18 cellular contexts compared by ENCODE assay signal in the genomic region with DNA sequence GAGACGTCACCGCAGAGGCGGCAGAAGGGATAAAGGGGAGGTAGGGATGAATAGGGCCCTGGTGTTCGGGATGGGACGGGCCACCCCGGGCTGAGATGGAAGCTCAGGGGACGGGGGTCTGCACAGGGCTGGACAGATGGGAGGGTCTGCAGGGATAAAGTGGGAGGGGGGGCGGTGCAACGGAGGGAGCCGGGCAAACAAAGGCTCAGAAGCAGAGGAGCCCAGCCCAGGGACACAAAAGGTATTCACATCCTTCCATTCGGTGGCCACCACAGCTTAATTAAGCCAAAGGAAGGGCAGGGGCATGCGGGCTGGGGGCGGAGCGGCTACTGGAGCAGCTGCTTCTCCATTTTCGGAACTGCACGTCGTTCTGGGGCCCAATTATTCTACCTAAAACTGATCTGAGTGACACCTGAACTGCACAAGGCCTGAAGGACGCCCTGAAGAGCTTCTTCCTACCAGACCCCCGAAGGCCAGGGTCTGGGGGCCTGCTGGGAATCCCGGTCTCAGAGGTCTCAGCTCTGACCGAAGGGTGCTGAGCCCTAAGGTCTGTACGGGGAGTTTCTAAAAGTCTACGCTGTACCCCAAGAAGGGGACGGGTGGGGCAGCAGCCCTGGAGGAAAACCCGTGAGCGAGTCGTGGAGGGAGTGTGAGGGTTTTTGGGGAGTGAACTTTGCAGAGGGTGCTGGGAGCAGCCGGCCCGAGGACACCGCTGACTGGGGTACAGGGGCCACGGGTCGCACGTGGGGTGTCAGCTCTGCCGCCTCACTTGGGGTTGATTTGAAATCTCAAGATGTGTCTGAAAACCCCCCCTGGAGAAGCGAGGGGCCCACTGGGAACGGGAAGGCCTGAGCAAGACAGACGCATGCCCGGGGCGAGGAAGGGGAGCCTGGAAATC.
"Had no signal": no experiment of that assay in that cellular context is flagged by ENCODE, and none has a peak within 500 bp of the region (broad histone marks: within the 10 kb centered on the region; RNA-seq: fewer than 3 reads in every experiment).

No MANE protein-coding gene starts in this region.

- ATAC-seq: heart left ventricle; lower lobe of right lung; psoas muscle; stimulated activated naive CD8-positive, alpha-beta T cell treated with anti-CD3 and anti-CD28 coated beads, Interleukin-15, amount 100 ng/mL, for 72 hours had no signal

- H3K36me3 ChIP-seq: breast epithelium, heart left ventricle, lower lobe of right lung, thoracic aorta, uterus had no signal

- H3K27ac Mint-ChIP-seq: activated naive CD8-positive, alpha-beta T cell treated with anti-CD3 and anti-CD28 coated beads for 36 hours; activated T-cell treated with anti-CD3 and anti-CD28 coated beads, Interleukin-2, amount 50 U/mL, for 24 hours; stimulated activated naive CD8-positive, alpha-beta T cell treated with anti-CD3 and anti-CD28 coated beads, Interleukin-15, amount 100 ng/mL, for 72 hours; T-helper 1 cell treated with Interleukin-12 subunit alpha and Interleukin-12 subunit beta and Interleukin-4 antibody, amounts not matched to agents 30 μg/mL and 1 μg/mL, for 36 hours had no signal

- H3K4me3 Mint-ChIP-seq: activated naive CD8-positive, alpha-beta T cell treated with anti-CD3 and anti-CD28 coated beads for 36 hours; activated T-cell treated with anti-CD3 and anti-CD28 coated beads, Interleukin-2, amount 50 U/mL, for 24 hours; stimulated activated naive CD8-positive, alpha-beta T cell treated with anti-CD3 and anti-CD28 coated beads, Interleukin-15, amount 100 ng/mL, for 72 hours; T-helper 1 cell treated with Interleukin-12 subunit alpha and Interleukin-12 subunit beta and Interleukin-4 antibody, amounts not matched to agents 30 μg/mL and 1 μg/mL, for 36 hours had no signal

- H3K4me3 ChIP-seq: breast epithelium, heart left ventricle, lower lobe of right lung, psoas muscle, SK-N-MC, thoracic aorta, uterus had no signal

- H3K27me3 ChIP-seq: uterus had no signal

- H3K4me1 ChIP-seq: breast epithelium, heart left ventricle, lower lobe of right lung, psoas muscle, uterus had no signal

- H3K27ac ChIP-seq: breast epithelium, heart left ventricle, lower lobe of right lung, psoas muscle, SK-N-MC, thoracic aorta, uterus had no signal

- H3K36me3 Mint-ChIP-seq: activated naive CD8-positive, alpha-beta T cell treated with anti-CD3 and anti-CD28 coated beads for 36 hours had no signal

- H3K9me3 ChIP-seq: breast epithelium, heart left ventricle, lower lobe of right lung, psoas muscle, thoracic aorta, uterus had no signal

- H3K9me3 Mint-ChIP-seq: activated naive CD8-positive, alpha-beta T cell treated with anti-CD3 and anti-CD28 coated beads for 36 hours; activated T-cell treated with anti-CD3 and anti-CD28 coated beads, Interleukin-2, amount 50 U/mL, for 24 hours; stimulated activated naive CD8-positive, alpha-beta T cell treated with anti-CD3 and anti-CD28 coated beads, Interleukin-15, amount 100 ng/mL, for 72 hours; T-helper 1 cell treated with Interleukin-12 subunit alpha and Interleukin-12 subunit beta and Interleukin-4 antibody, amounts not matched to agents 30 μg/mL and 1 μg/mL, for 36 hours had no signal

- DNase-seq: activated CD4-positive, alpha-beta T cell treated with anti-CD3 and anti-CD28 coated beads, Interleukin-2, amount 50 U/mL, for 1 hour; activated CD4-positive, CD25-positive, alpha-beta regulatory T cell; activated gamma-delta T cell treated with Interleukin-2 at 50 U/mL for 16 hours; activated naive CD8-positive, alpha-beta T cell treated with anti-CD3 and anti-CD28 coated beads for 36 hours; activated T-cell treated with anti-CD3 and anti-CD28 coated beads, Interleukin-2, amount 50 U/mL, for 24 hours; anterior cingulate cortex; kidney; lower lobe of right lung; midbrain; psoas muscle; stimulated activated CD4-positive, alpha-beta T cell treated with anti-CD3 and anti-CD28 coated beads, Interleukin-4, amount 100 ng/mL, for 4 hours; stimulated activated naive CD8-positive, alpha-beta T cell treated with anti-CD3 and anti-CD28 coated beads, Interleukin-15, amount 100 ng/mL, for 72 hours had no signal
